35 cellular contexts compared by ENCODE assay signal in the genomic region with DNA sequence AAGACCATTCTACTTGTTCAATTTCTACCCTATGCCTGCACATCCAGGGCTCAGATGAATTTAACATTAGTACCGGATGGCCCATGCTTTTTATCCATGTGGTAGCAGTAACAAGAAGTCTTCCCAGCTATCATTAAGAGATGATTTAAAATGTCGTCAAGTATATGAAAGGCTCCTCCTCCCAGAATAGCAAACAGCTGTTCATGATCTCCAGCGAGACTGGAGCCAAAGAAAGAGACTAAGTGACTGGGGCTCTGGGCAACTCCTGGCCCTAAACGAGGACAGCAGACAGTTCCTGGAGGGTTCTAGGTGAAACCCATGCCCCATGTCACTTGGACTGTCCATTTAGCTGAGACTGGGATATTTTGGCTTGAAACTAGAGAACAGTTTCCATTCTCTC.
"Had no signal": no experiment of that assay in that cellular context is flagged by ENCODE, and none has a peak within 500 bp of the region (broad histone marks: within the 10 kb centered on the region; RNA-seq: fewer than 3 reads in every experiment).

No MANE protein-coding gene starts in this region.

- H3K27me3 Mint-ChIP-seq: activated CD8-positive, alpha-beta T cell treated with anti-CD3 and anti-CD28 coated beads for 36 hours; activated naive CD8-positive, alpha-beta T cell treated with anti-CD3 and anti-CD28 coated beads for 36 hours; activated T-helper 17 cell treated with anti-CD3 and anti-CD28 coated beads, Interleukin-2, amount 50 U/mL, for 72 hours had no signal

- H3K27ac ChIP-seq: adrenal gland, body of pancreas, brain microvascular endothelial cell, breast epithelium, VCaP had no signal

- H3K27ac Mint-ChIP-seq: activated B cell treated with CpG ODN at 0.5 μM for 24 hours; activated CD4-positive, alpha-beta memory T cell treated with anti-CD3 and anti-CD28 coated beads for 36 hours; activated CD4-positive, alpha-beta T cell treated with anti-CD3 and anti-CD28 coated beads, Interleukin-2, amount 10 ng/mL, durations not matched to agents 24 days and 14 days; activated CD8-positive, alpha-beta T cell treated with anti-CD3 and anti-CD28 coated beads for 36 hours; activated naive CD4-positive, alpha-beta T cell treated with anti-CD3 and anti-CD28 coated beads for 36 hours; activated naive CD4-positive, alpha-beta T cell treated with anti-CD3 and anti-CD28 coated beads, Interleukin-2, amount 50 U/mL, for 72 hours; activated naive CD8-positive, alpha-beta T cell treated with anti-CD3 and anti-CD28 coated beads for 36 hours; activated T-cell treated with anti-CD3 and anti-CD28 coated beads, Interleukin-2, amount 50 U/mL, for 72 hours; activated T-helper 1 cell treated with anti-CD3 and anti-CD28 coated beads, Interleukin-12 subunit alpha, Interleukin-12 subunit beta, Interleukin-2, Interleukin-4 antibody, amounts not matched to agents 30 ng/mL and 10 ng/mL and 1 ng/mL, durations not matched to agents 14 hours and 24 hours and 36 hours; activated T-helper 17 cell treated with anti-CD3 and anti-CD28 coated beads, Interleukin-2, amount 50 U/mL, for 72 hours; T-helper 1 cell treated with Interleukin-12 subunit alpha and Interleukin-12 subunit beta and Interleukin-4 antibody, amounts not matched to agents 30 μg/mL and 1 μg/mL, for 36 hours; T-helper 2 cell treated with Interferon-gamma antibody and Interleukin-4, amounts not matched to agents 5 μg/mL and 100 μg/mL, for 36 hours had no signal

- H3K9me3 ChIP-seq: adrenal gland, body of pancreas, breast epithelium had no signal

- H3K9me3 Mint-ChIP-seq: activated B cell treated with CpG ODN at 0.5 μM for 24 hours; activated CD4-positive, alpha-beta memory T cell treated with anti-CD3 and anti-CD28 coated beads for 36 hours; activated CD4-positive, alpha-beta T cell treated with anti-CD3 and anti-CD28 coated beads, Interleukin-2, amount 10 ng/mL, durations not matched to agents 24 days and 14 days; activated CD8-positive, alpha-beta T cell treated with anti-CD3 and anti-CD28 coated beads for 36 hours; activated naive CD4-positive, alpha-beta T cell treated with anti-CD3 and anti-CD28 coated beads for 36 hours; activated naive CD4-positive, alpha-beta T cell treated with anti-CD3 and anti-CD28 coated beads, Interleukin-2, amount 50 U/mL, for 72 hours; activated naive CD8-positive, alpha-beta T cell treated with anti-CD3 and anti-CD28 coated beads for 36 hours; activated T-cell treated with anti-CD3 and anti-CD28 coated beads, Interleukin-2, amount 50 U/mL, for 4 hours; activated T-cell treated with anti-CD3 and anti-CD28 coated beads, Interleukin-2, amount 50 U/mL, for 72 hours; activated T-helper 1 cell treated with anti-CD3 and anti-CD28 coated beads, Interleukin-12 subunit alpha, Interleukin-12 subunit beta, Interleukin-2, Interleukin-4 antibody, amounts not matched to agents 30 ng/mL and 10 ng/mL and 1 ng/mL, durations not matched to agents 14 hours and 24 hours and 36 hours; activated T-helper 17 cell treated with anti-CD3 and anti-CD28 coated beads, Interleukin-2, amount 50 U/mL, for 72 hours; T-helper 1 cell treated with Interleukin-12 subunit alpha and Interleukin-12 subunit beta and Interleukin-4 antibody, amounts not matched to agents 30 μg/mL and 1 μg/mL, for 36 hours; T-helper 2 cell treated with Interferon-gamma antibody and Interleukin-4, amounts not matched to agents 5 μg/mL and 100 μg/mL, for 36 hours had no signal

- H3K36me3 ChIP-seq: adrenal gland, brain microvascular endothelial cell, breast epithelium had no signal

- DNase-seq: activated B cell treated with CpG ODN at 0.5 μM for 24 hours; activated CD4-positive, alpha-beta memory T cell treated with anti-CD3 and anti-CD28 coated beads for 36 hours; activated CD4-positive, alpha-beta T cell treated with anti-CD3 and anti-CD28 coated beads for 4 hours; activated CD4-positive, alpha-beta T cell treated with anti-CD3 and anti-CD28 coated beads, Interleukin-2, amount 10 ng/mL, durations not matched to agents 24 days and 14 days; activated CD4-positive, alpha-beta T cell treated with anti-CD3 and anti-CD28 coated beads, Interleukin-2, amount 50 U/mL, for 1 hour; activated CD4-positive, alpha-beta T cell treated with anti-CD3 and anti-CD28 coated beads, Interleukin-2, amount 50 U/mL, for 4 hours; activated CD4-positive, CD25-positive, alpha-beta regulatory T cell treated with anti-CD3 and anti-CD28 coated beads, Interleukin-2, amount 50 U/mL, for 72 hours; activated CD8-positive, alpha-beta memory T cell treated with anti-CD3 and anti-CD28 coated beads, Interleukin-2, amount 50 U/mL, for 4 hours; activated CD8-positive, alpha-beta T cell treated with anti-CD3 and anti-CD28 coated beads for 36 hours; activated effector memory CD4-positive, alpha-beta T cell treated with anti-CD3 and anti-CD28 coated beads, Interleukin-2, amount 50 U/mL, for 16 hours; activated gamma-delta T cell treated with Interleukin-2 at 50 U/mL for 16 hours; activated naive CD4-positive, alpha-beta T cell; activated naive CD4-positive, alpha-beta T cell treated with anti-CD3 and anti-CD28 coated beads for 36 hours; activated naive CD4-positive, alpha-beta T cell treated with anti-CD3 and anti-CD28 coated beads, Interleukin-2, amount 50 U/mL, for 16 hours; activated naive CD8-positive, alpha-beta T cell treated with anti-CD3 and anti-CD28 coated beads for 36 hours; activated T-cell treated with anti-CD3 and anti-CD28 coated beads for 4 hours; activated T-cell treated with anti-CD3 and anti-CD28 coated beads, Interleukin-2, amount 50 U/mL, for 1 hour; activated T-cell treated with anti-CD3 and anti-CD28 coated beads, Interleukin-2, amount 50 U/mL, for 4 hours; activated T-cell treated with anti-CD3 and anti-CD28 coated beads, Interleukin-2, amount 50 U/mL, for 72 hours; adrenal gland; amniotic stem cell; body of pancreas; brain microvascular endothelial cell; central memory CD4-positive, alpha-beta T cell; SW 1271; T-helper 1 cell; T-helper 2 cell; T-helper 9 cell had no signal

- H3K27me3 ChIP-seq: body of pancreas, brain microvascular endothelial cell, breast epithelium had no signal

- H3K4me3 ChIP-seq: adrenal gland, body of pancreas, breast epithelium had no signal

- H3K4me1 ChIP-seq: adrenal gland, body of pancreas, breast epithelium had no signal

- H3K36me3 Mint-ChIP-seq: activated CD4-positive, alpha-beta memory T cell treated with anti-CD3 and anti-CD28 coated beads for 36 hours; activated naive CD4-positive, alpha-beta T cell treated with anti-CD3 and anti-CD28 coated beads, Interleukin-2, amount 50 U/mL, for 72 hours; activated naive CD8-positive, alpha-beta T cell treated with anti-CD3 and anti-CD28 coated beads for 36 hours had no signal

- H3K4me1 Mint-ChIP-seq: activated B cell treated with CpG ODN at 0.5 μM for 24 hours; activated CD4-positive, alpha-beta T cell treated with anti-CD3 and anti-CD28 coated beads, Interleukin-2, amount 10 ng/mL, durations not matched to agents 24 days and 14 days; activated T-helper 17 cell treated with anti-CD3 and anti-CD28 coated beads, Interleukin-2, amount 50 U/mL, for 72 hours had no signal

- ATAC-seq: activated CD8-positive, alpha-beta T cell treated with anti-CD3 and anti-CD28 coated beads for 36 hours; activated naive CD4-positive, alpha-beta T cell treated with anti-CD3 and anti-CD28 coated beads, Interleukin-2, amount 50 U/mL, for 72 hours; activated T-cell treated with anti-CD3 and anti-CD28 coated beads, Interleukin-2, amount 50 U/mL, for 4 hours; activated T-cell treated with anti-CD3 and anti-CD28 coated beads, Interleukin-2, amount 50 U/mL, for 72 hours; activated T-helper 17 cell treated with anti-CD3 and anti-CD28 coated beads, Interleukin-2, amount 50 U/mL, for 72 hours; body of pancreas had no signal

- H3K4me3 Mint-ChIP-seq: activated B cell treated with CpG ODN at 0.5 μM for 24 hours; activated CD4-positive, alpha-beta memory T cell treated with anti-CD3 and anti-CD28 coated beads for 36 hours; activated CD4-positive, alpha-beta T cell treated with anti-CD3 and anti-CD28 coated beads, Interleukin-2, amount 10 ng/mL, durations not matched to agents 24 days and 14 days; activated CD8-positive, alpha-beta T cell treated with anti-CD3 and anti-CD28 coated beads for 36 hours; activated naive CD4-positive, alpha-beta T cell treated with anti-CD3 and anti-CD28 coated beads for 36 hours; activated naive CD8-positive, alpha-beta T cell treated with anti-CD3 and anti-CD28 coated beads for 36 hours; activated T-cell treated with anti-CD3 and anti-CD28 coated beads, Interleukin-2, amount 50 U/mL, for 4 hours; activated T-cell treated with anti-CD3 and anti-CD28 coated beads, Interleukin-2, amount 50 U/mL, for 72 hours; activated T-helper 1 cell treated with anti-CD3 and anti-CD28 coated beads, Interleukin-12 subunit alpha, Interleukin-12 subunit beta, Interleukin-2, Interleukin-4 antibody, amounts not matched to agents 30 ng/mL and 10 ng/mL and 1 ng/mL, durations not matched to agents 14 hours and 24 hours and 36 hours; activated T-helper 17 cell treated with anti-CD3 and anti-CD28 coated beads, Interleukin-2, amount 50 U/mL, for 72 hours; T-helper 1 cell treated with Interleukin-12 subunit alpha and Interleukin-12 subunit beta and Interleukin-4 antibody, amounts not matched to agents 30 μg/mL and 1 μg/mL, for 36 hours; T-helper 2 cell treated with Interferon-gamma antibody and Interleukin-4, amounts not matched to agents 5 μg/mL and 100 μg/mL, for 36 hours had no signal
